In the genomic region with DNA sequence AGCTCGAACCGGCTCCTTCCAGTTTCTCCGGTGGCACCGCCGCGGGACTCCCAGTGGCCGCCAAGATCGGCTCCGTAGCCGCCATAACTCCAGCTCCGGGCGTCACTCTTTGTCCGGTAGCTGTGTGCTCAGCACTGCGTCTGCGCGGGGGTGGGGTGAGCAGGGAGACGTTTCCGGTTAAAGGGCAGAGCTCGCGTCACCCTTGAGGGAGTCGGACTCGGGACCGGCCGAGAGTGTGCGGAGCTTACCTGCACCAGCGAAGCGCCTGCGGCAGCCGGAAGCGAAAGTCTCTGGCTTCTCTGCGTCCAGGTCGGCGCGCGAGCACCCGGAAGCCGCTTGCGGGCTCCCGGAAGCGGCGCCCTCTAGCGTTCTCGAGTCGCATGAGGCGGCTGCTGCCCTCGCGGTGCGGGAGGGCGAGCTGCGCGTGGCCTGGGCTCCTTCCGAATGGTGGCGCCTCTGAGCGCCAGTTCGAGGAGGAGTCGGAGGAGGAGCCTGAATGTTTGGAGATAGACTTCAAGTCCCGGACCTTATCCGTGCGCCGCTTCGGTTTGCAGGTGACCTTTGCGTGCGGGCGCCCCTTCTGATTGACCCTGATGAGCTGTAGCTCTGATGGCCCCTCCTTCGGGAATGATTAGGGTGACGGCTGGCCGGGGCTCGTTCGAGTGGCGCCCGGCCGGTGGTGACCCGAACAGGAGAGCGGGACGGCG, we compare ENCODE assay signal across 8 cellular contexts. TPM values are rescaled to one million over a fixed set of nuclear protein-coding genes. Genes with fewer than 3 reads are reported as not detected.
DNase-seq lines count a peak whose midpoint lies in the region; ATAC-seq and TF ChIP-seq lines count a peak whose summit lies in the region.

A gene (minus strand): TSS at position 303 of the 707 bp plus-strand sequence. CDS start 218 bp downstream, at position 85.

- H3K4me1 Mint-ChIP-seq in T-helper 17 cell: peaks cover 14% of the 10 kb centered on the region

- peaks cover 43% of the 10 kb centered on the region for H3K4me1 ChIP-seq in left ventricle myocardium inferior
- H3K4me1 ChIP-seq in prostate gland (replicated peaks): peaks cover 13% of the 10 kb centered on the region
- H3K4me1 ChIP-seq in urinary bladder (ENCODE audit: insufficient read depth): peaks cover 3% of the 10 kb centered on the region

- H3K9me3 ChIP-seq in T-helper 17 cell (ENCODE audit: control insufficient read depth, low read length, poor library complexity, severe bottlenecking) (no peaks in the 10 kb centered on the region), left ventricle myocardium inferior (replicated peaks) (no peaks in the 10 kb centered on the region), prostate gland (no peaks in the 10 kb centered on the region)

- H3K4me3 Mint-ChIP-seq in T-helper 17 cell: peak within 1 kb of the TSS; percentile 98

- no peaks in the 10 kb centered on the region for H3K27me3 Mint-ChIP-seq in T-helper 17 cell

- peak; percentile 91 for DNase-seq in NCI-H1694 treated with DMSO at 0.1 percent for 48 hours (lab: John Stamatoyannopoulos, UW)
- peak; percentile 94 to 96 (median 95) for DNase-seq in T-helper 17 cell
- DNase-seq in amygdala (lab: John Stamatoyannopoulos, UW): peak; percentile 53 to 99 (median 93)
- DNase-seq in left ventricle myocardium inferior: peak; percentile 94
- peak; percentile 95 for DNase-seq in prostate gland (ENCODE audit: low spot score)

- H3K27ac ChIP-seq in left ventricle myocardium inferior (replicated peaks) (peak within 1 kb of the TSS; percentile 98), prostate gland (peak within 1 kb of the TSS; percentile 97), urinary bladder (ENCODE audit: low read depth) (peak within 1 kb of the TSS; percentile 99)

- H3K4me3 ChIP-seq in left ventricle myocardium inferior (peak within 1 kb of the TSS; percentile 95), prostate gland (peak within 1 kb of the TSS; percentile 92 to 98), urinary bladder (ENCODE audit: low read depth, low read length) (peak within 1 kb of the TSS; percentile 64)

- peak; percentile 91 for ATAC-seq in GM18498 (IDR thresholded peaks at IDR 0.05; ENCODE audit: unreplicated experiment)
- peak; percentile 84 for ATAC-seq in HG02938 (IDR thresholded peaks at IDR 0.05; ENCODE audit: unreplicated experiment)
- peak; percentile 87 for ATAC-seq in T-helper 17 cell

- TF ChIP-seq CTCF in left ventricle myocardium inferior (IDR thresholded peaks at IDR 0.05; ENCODE audit: borderline replicate concordance) (peak; percentile 98), prostate gland (IDR thresholded peaks at IDR 0.05) (peak; percentile 78 to 99 (median 98))

- intact Hi-C loops in left ventricle myocardium inferior (cut with micrococcal nuclease) (no loop called here), prostate gland (cut with DNase I) (no loop called here)

- no peaks in the 10 kb centered on the region for H3K36me3 Mint-ChIP-seq in T-helper 17 cell (ENCODE audit: low read depth)

- WGBS in prostate gland: under 1% methylated on average over 71 of the region's 76 CpGs
- WGBS in urinary bladder: under 1% methylated on average over 76 of the region's 76 CpGs

- H3K36me3 ChIP-seq in left ventricle myocardium inferior (peaks cover under 1% of the 10 kb centered on the region), prostate gland (no peaks in the 10 kb centered on the region), urinary bladder (ENCODE audit: insufficient read depth) (no peaks in the 10 kb centered on the region)

- H3K27me3 ChIP-seq in left ventricle myocardium inferior (ENCODE audit: low read depth) (no peaks in the 10 kb centered on the region), prostate gland (replicated peaks; ENCODE audit: insufficient read depth) (no peaks in the 10 kb centered on the region)

- TF ChIP-seq POLR2A in prostate gland (IDR thresholded peaks at IDR 0.05): peak; percentile 81

- peak within 1 kb of the TSS; percentile 97 for H3K27ac Mint-ChIP-seq in T-helper 17 cell

RNA-seq across cellular contexts. Expression of the gene that starts here (rescaled TPM):
- 10 to 100 TPM; 54.6 to 60.7 TPM for total RNA-seq in T-helper 17 cell
- 40.0 TPM for total RNA-seq in left ventricle myocardium inferior
- 100 to 1,000 TPM; 137 to 199 TPM for total RNA-seq in prostate gland
- total RNA-seq in urinary bladder: 17.9 TPM
- 99.1 TPM for polyA plus RNA-seq in urinary bladder

Comparison
In these comparisons a context has a peak if more than half of its experiments do, and no peak if none do; other contexts are left out.
1. Peak in every context shown above with its lines: DNase-seq, ATAC-seq, H3K4me3 ChIP-seq and H3K27ac ChIP-seq.